Comparison of ENCODE assay signal across 2 cellular contexts in genomic region chr17:76641501-76641900, GRCh38.
A peak's percentile ranks its signal among the peaks of the same experiment; 100 is the strongest.
TF ChIP-seq lines count a peak whose summit lies in the region.

No MANE protein-coding gene starts in this region.

TF ChIP-seq in HEK293, 187 proteins besides CTCF, POLR2A, EP300 and RAD21 (continued from another document):
- TF ChIP-seq SP7 (tag by site-specific recombination; IDR thresholded peaks at IDR 0.05) (peak; percentile 33; the same call in 1 of the 2 replicates), ZNF140 (tag by site-specific recombination; IDR thresholded peaks at IDR 0.05) (0 out of 2 replicates have a peak, but pooled peaks have one; percentile 29), GLIS1 (tag by site-specific recombination; IDR thresholded peaks at IDR 0.05) (peak; percentile 97), ZEB2 (tag by site-specific recombination; IDR thresholded peaks at IDR 0.05) (0 out of 2 replicates have a peak, but pooled peaks have one; percentile 21), ZNF16 (tag by site-specific recombination; IDR thresholded peaks at IDR 0.05; ENCODE audit: low read depth) (no peak), PRDM1 (tag by site-specific recombination; IDR thresholded peaks at IDR 0.05) (peak; percentile 89), ZNF274 (IDR thresholded peaks at IDR 0.05; ENCODE audit: low read length) (no peak), ZNF274 (tag by site-specific recombination; IDR thresholded peaks at IDR 0.05; ENCODE audit: borderline replicate concordance) (no peak), ZNF580 (tag by site-specific recombination; IDR thresholded peaks at IDR 0.05) (peak; percentile 67; the same call in 1 of the 2 replicates), IKZF3 (tag by site-specific recombination; IDR thresholded peaks at IDR 0.05) (peak; percentile 15; the same call in 1 of the 2 replicates), WT1 (tag by site-specific recombination; IDR thresholded peaks at IDR 0.05) (0 out of 2 replicates have a peak, but pooled peaks have one; percentile 15), KLF8 (tag by site-specific recombination; IDR thresholded peaks at IDR 0.05) (0 out of 2 replicates have a peak, but pooled peaks have one; percentile 54), BCL6B (tag by site-specific recombination; IDR thresholded peaks at IDR 0.05) (0 out of 2 replicates have a peak, but pooled peaks have one; percentile 7), ZNF341 (tag by site-specific recombination; IDR thresholded peaks at IDR 0.05; ENCODE audit: low read depth) (no peak), ZNF157 (tag by site-specific recombination; IDR thresholded peaks at IDR 0.05) (0 out of 2 replicates have a peak, but pooled peaks have one; percentile 49), HOXA7 (CRISPR knock-in tag; IDR thresholded peaks at IDR 0.05; ENCODE audit: borderline replicate concordance) (no peak), OSR2 (tag by site-specific recombination; IDR thresholded peaks at IDR 0.05) (no peak; the same call in 1 of the 2 replicates), ZNF366 (tag by site-specific recombination; conservative IDR thresholded peaks at IDR 0.05) (no peak), ZNF561 (tag by site-specific recombination; IDR thresholded peaks at IDR 0.05; ENCODE audit: borderline replicate concordance) (no peak), SCRT1 (tag by site-specific recombination; IDR thresholded peaks at IDR 0.05; ENCODE audit: borderline replicate concordance) (peak; percentile 61; the same call in 1 of the 2 replicates), MZF1 (tag by site-specific recombination; IDR thresholded peaks at IDR 0.05; ENCODE audit: borderline replicate concordance) (0 out of 2 replicates have a peak, but pooled peaks have one; percentile 26)

TF ChIP-seq in H1, 55 proteins besides CTCF, POLR2A, EP300 and RAD21 (continued from another document):
- no peak for TF ChIP-seq CHD7 (IDR thresholded peaks at IDR 0.05; ENCODE audit: insufficient replicate concordance, low read length)
- TF ChIP-seq CTBP2 (IDR thresholded peaks at IDR 0.05; ENCODE audit: borderline replicate concordance, insufficient read depth, insufficient read length, low read length), result no peak
